In genomic region chr19:11268783-11269267, GRCh38 we compare ENCODE assay signal across 10 cellular contexts. TPM values are rescaled to one million over a fixed set of nuclear protein-coding genes. Genes with fewer than 3 reads are reported as not detected.
DNase-seq lines count a peak whose midpoint lies in the region; ATAC-seq, FAIRE-seq and TF ChIP-seq lines count a peak whose summit lies in the region.
"Had no signal": no experiment of that assay in that cellular context is flagged by ENCODE, and none has a peak within 500 bp of the region (broad histone marks: within the 10 kb centered on the region; RNA-seq: fewer than 3 reads in every experiment).

No MANE protein-coding gene starts in this region.

- no peak overlapping the region for H3K9ac ChIP-seq in H1 (replicated peaks in 1 of 4; ENCODE audit: extremely low read depth in 1 of 4, low read depth in 3 of 4, low read length in 3 of 4)

- intact Hi-C loops in uterus (cut with DNase I; ENCODE audit: low total_unique reads): no loop called here

- H3K79me2 ChIP-seq in H1 (ENCODE audit: control insufficient read depth in 1 of 2, insufficient read depth in 2 of 2, low read length in 2 of 2): no peaks in the 10 kb centered on the region

- H3K9me3 ChIP-seq in H1 (ENCODE audit: insufficient read depth in 2 of 2, low read depth in 1 of 2, low read length in 1 of 2) (no peaks in the 10 kb centered on the region), uterus (no peaks in the 10 kb centered on the region)

- H3K27ac ChIP-seq in H1 (ENCODE audit: low read depth, low read length): no peak overlapping the region
- H3K27ac ChIP-seq in uterus: peak overlapping the region; percentile 57 to 77
- H3K27ac ChIP-seq: 22Rv1 had no signal

- H3K36me3 ChIP-seq in H1 (ENCODE audit: control insufficient read depth in 2 of 4, insufficient read depth in 4 of 4, low read length in 3 of 4) (no peaks in the 10 kb centered on the region), uterus (no peaks in the 10 kb centered on the region)

- H4K5ac ChIP-seq in H1 (ENCODE audit: insufficient read length, low read depth, low read length): no peak overlapping the region

- no peak overlapping the region for H2BK120ac ChIP-seq in H1 (replicated peaks; ENCODE audit: low read depth, low read length)

- no peak overlapping the region for H4K91ac ChIP-seq in H1 (replicated peaks; ENCODE audit: insufficient read length, low read length)

- 88% methylated on average over 10 of the region's 10 CpGs; no CpG with 5 or more reads in 1 of the 2 experiments for WGBS in H1 (ENCODE audit: extremely low coverage in 1 of 2, insufficient coverage in 1 of 2, insufficient read length in 1 of 2, insufficient replicate concordance in 2 of 2, low coverage in 1 of 2, low lambda C conversion rate in 2 of 2, missing lambda C conversion rate in 1 of 2), 2 experiments

- no peak for TF ChIP-seq RAD21 in H1 (IDR thresholded peaks at IDR 0.05 in 1 of 2, conservative IDR thresholded peaks at IDR 0.05 in 1 of 2; ENCODE audit: low read depth in 2 of 2, low read length in 2 of 2)

- H2BK15ac ChIP-seq in H1 (ENCODE audit: low read length): no peak overlapping the region

- no peak overlapping the region for H3K4me3 ChIP-seq in H1 (ENCODE audit: extremely low read depth in 1 of 4, insufficient read depth in 2 of 4, low read depth in 3 of 4, low read length in 4 of 4)
- H3K4me3 ChIP-seq in uterus: no peak overlapping the region

- POLR2A ChIA-PET in H1 (lab: Charles Lee; ENCODE audit: partially characterized antibody): no interaction called here

- no peaks in the 10 kb centered on the region for H3K23me2 ChIP-seq in H1 (ENCODE audit: low read depth, low read length)

- H3K79me1 ChIP-seq in H1 (ENCODE audit: low read depth, low read length): no peaks in the 10 kb centered on the region

- H3K23ac ChIP-seq in H1 (ENCODE audit: insufficient read length): no peak overlapping the region

- H3K56ac ChIP-seq in H1 (replicated peaks; ENCODE audit: insufficient read length, low read depth, low read length): no peak overlapping the region

- TF ChIP-seq POLR2A in H1 (IDR thresholded peaks at IDR 0.05; ENCODE audit: control extremely low read depth in 1 of 2, low read depth in 2 of 2, low read length in 2 of 2): no peak
- no peak for TF ChIP-seq POLR2A in uterus (IDR thresholded peaks at IDR 0.05)

- no peak overlapping the region for H4K8ac ChIP-seq in H1 (ENCODE audit: extremely low read depth, insufficient read depth, low read length)

- no peak for FAIRE-seq in H1 (lab: Jason Lieb, UNC)

- DNase-seq in DMS 273 (lab: John Stamatoyannopoulos, UW; ENCODE audit: unreplicated experiment): peak; percentile 67
- no peak for DNase-seq in DMS 273 treated with DMSO at 0.1 percent for 48 hours (lab: John Stamatoyannopoulos, UW)
- no peak for DNase-seq in H1 (ENCODE audit: low read depth in 1 of 2, low spot score in 2 of 2)
- DNase-seq in lung microvascular endothelial cell (ENCODE audit: low read depth in 2 of 2): peak; percentile 99 to 100
- peak; percentile 64 to 85 for DNase-seq in uterus
- no peak for DNase-seq in GF-D8 (lab: John Stamatoyannopoulos, UW)
- DNase-seq in kidney glomerular epithelial cell (lab: John Stamatoyannopoulos, UW): no peak
- DNase-seq: NCI-H1436 had no signal

- H4K20me1 ChIP-seq in H1 (replicated peaks in 1 of 2; ENCODE audit: control insufficient read depth in 1 of 2, insufficient read depth in 2 of 2, low read length in 2 of 2): no peaks in the 10 kb centered on the region

- H3K27me3 ChIP-seq in H1 (replicated peaks in 1 of 4; ENCODE audit: control insufficient read depth in 3 of 4, extremely low read depth in 1 of 4, insufficient read depth in 3 of 4, low read length in 3 of 4) (no peaks in the 10 kb centered on the region), uterus (no peaks in the 10 kb centered on the region)

- no peak overlapping the region for H2BK12ac ChIP-seq in H1 (ENCODE audit: low read depth, low read length)

- CTCF ChIA-PET in H1 (lab: Charles Lee; ENCODE audit: partially characterized antibody): interaction anchor here (0.7 kb wide), 1 partner anchor 25 kb away, joined by 4 read pairs; no protein-coding TSS in a partner anchor

- H2BK20ac ChIP-seq in H1 (ENCODE audit: low read length): no peak overlapping the region

- peaks cover 0 to 3% (median 0%) of the 10 kb centered on the region in 4 experiments; a peak in 3 of 7 replicates for H3K4me1 ChIP-seq in H1 (replicated peaks in 1 of 4; ENCODE audit: control insufficient read depth in 3 of 4, insufficient read depth in 4 of 4, low read length in 3 of 4)
- no peaks in the 10 kb centered on the region for H3K4me1 ChIP-seq in uterus

- ATAC-seq in GM18858 (IDR thresholded peaks at IDR 0.05; ENCODE audit: unreplicated experiment): no peak

- no peak overlapping the region for H3K4me2 ChIP-seq in H1 (ENCODE audit: insufficient read depth in 1 of 2, low read depth in 2 of 2, low read length in 2 of 2)

- H3K14ac ChIP-seq in H1 (ENCODE audit: insufficient read length): no peak overlapping the region

- TF ChIP-seq CTCF in H1 (IDR thresholded peaks at IDR 0.05; ENCODE audit: control extremely low read depth in 1 of 3, insufficient read depth in 1 of 3, low read depth in 1 of 3, low read length in 3 of 3): no peak
- no peak for TF ChIP-seq CTCF in uterus (IDR thresholded peaks at IDR 0.05)

- H3K4ac ChIP-seq in H1 (replicated peaks; ENCODE audit: insufficient read length, low read depth, low read length): peak overlapping the region; percentile 53

- no peak overlapping the region for H2BK5ac ChIP-seq in H1 (ENCODE audit: low read depth, low read length)

- no peak overlapping the region for H2AFZ ChIP-seq in H1 (ENCODE audit: low read length)

- H3K18ac ChIP-seq in H1 (ENCODE audit: extremely low read depth, low read length): no peak overlapping the region

- no peak for TF ChIP-seq EP300 in H1 (IDR thresholded peaks at IDR 0.05; ENCODE audit: borderline replicate concordance in 1 of 2, low read depth in 2 of 2, low read length in 2 of 2)

- no peak overlapping the region for H2AK5ac ChIP-seq in H1 (ENCODE audit: low read depth, low read length)

TF ChIP-seq in H1, 55 proteins besides CTCF, POLR2A, EP300 and RAD21:
- TF ChIP-seq MAFK (IDR thresholded peaks at IDR 0.05; ENCODE audit: low read depth, low read length): no peak
- no peak for TF ChIP-seq GTF2F1 (IDR thresholded peaks at IDR 0.05; ENCODE audit: borderline replicate concordance, low read depth, low read length)
- TF ChIP-seq KDM1A (IDR thresholded peaks at IDR 0.05; ENCODE audit: borderline replicate concordance, low read length): peak; percentile 43; the same call in 1 of the 2 replicates
- TF ChIP-seq GABPA (IDR thresholded peaks at IDR 0.05; ENCODE audit: borderline replicate concordance, insufficient read depth, low read length): no peak

RNA-seq across cellular contexts. Expression of gene DOCK6, which starts 6.5 kb away (rescaled TPM):
- 44.1 and 54.7 TPM in 2 replicates for total RNA-seq in H1 (2021; fragmentation: NEBNext Ultra II Directional; extraction: Animal tissue kit (Norgen Biotek cat#: 25700))
- polyA plus RNA-seq in H1 (2011; rRNA removed): 25.5 and 48.4 TPM in 2 replicates
- polyA plus RNA-seq in H1 (2011; cell fraction: cytosol; rRNA removed): 22.9 TPM
- polyA plus RNA-seq in H1 (2011; cell fraction: nucleus; rRNA removed): 158 TPM
- polyA plus RNA-seq in H1 (2012, experiment 1 of 2): 35.9 to 53.2 TPM (median 46.3 TPM) in 4 replicates
- polyA plus RNA-seq in H1 (2012, experiment 2 of 2): 26.9 TPM
- polyA plus RNA-seq in H1 (2013, experiment 1 of 2): 23.1 TPM
- polyA plus RNA-seq in H1 (2013, experiment 2 of 2): 22.6 TPM
- polyA minus RNA-seq in H1 (2011; rRNA and poly(A)+ RNA removed): 18.2 and 21.0 TPM in 2 replicates
- polyA minus RNA-seq in H1 (2011; cell fraction: cytosol; rRNA and poly(A)+ RNA removed): 30.6 TPM
- 42.2 TPM for polyA minus RNA-seq in H1 (2011; cell fraction: nucleus; rRNA and poly(A)+ RNA removed)
- 46.0 and 46.4 TPM in 2 replicates for total RNA-seq in lung microvascular endothelial cell
- 10 to 100 TPM; 13.5 to 89.4 (median 38.6) TPM for total RNA-seq in uterus

RNA-seq across cellular contexts. Expression of gene TSPAN16, which starts 27.1 kb away (rescaled TPM):
- total RNA-seq in H1 (2021; fragmentation: NEBNext Ultra II Directional; extraction: Animal tissue kit (Norgen Biotek cat#: 25700)): not detected in 2 replicates
- not detected in 2 replicates for polyA plus RNA-seq in H1 (2011; rRNA removed)
- not detected for polyA plus RNA-seq in H1 (2011; cell fraction: cytosol; rRNA removed)
- not detected for polyA plus RNA-seq in H1 (2011; cell fraction: nucleus; rRNA removed)
- not detected in 4 replicates for polyA plus RNA-seq in H1 (2012, experiment 1 of 2)
- polyA plus RNA-seq in H1 (2012, experiment 2 of 2): not detected
- not detected for polyA plus RNA-seq in H1 (2013, experiment 1 of 2)
- polyA plus RNA-seq in H1 (2013, experiment 2 of 2): not detected
- not detected in 2 replicates for polyA minus RNA-seq in H1 (2011; rRNA and poly(A)+ RNA removed)
- not detected for polyA minus RNA-seq in H1 (2011; cell fraction: cytosol; rRNA and poly(A)+ RNA removed)
- polyA minus RNA-seq in H1 (2011; cell fraction: nucleus; rRNA and poly(A)+ RNA removed): not detected
- total RNA-seq in lung microvascular endothelial cell: not detected in 2 replicates
- total RNA-seq in uterus: not detected

RNA-seq across cellular contexts. Expression of gene ANGPTL8, which starts 29.4 kb away (rescaled TPM):
- not detected in 2 replicates for total RNA-seq in H1 (2021; fragmentation: NEBNext Ultra II Directional; extraction: Animal tissue kit (Norgen Biotek cat#: 25700))
- not detected in 2 replicates for polyA plus RNA-seq in H1 (2011; rRNA removed)
- not detected for polyA plus RNA-seq in H1 (2011; cell fraction: cytosol; rRNA removed)
- not detected for polyA plus RNA-seq in H1 (2011; cell fraction: nucleus; rRNA removed)
- not detected in 4 replicates for polyA plus RNA-seq in H1 (2012, experiment 1 of 2)
- not detected for polyA plus RNA-seq in H1 (2012, experiment 2 of 2)
- not detected for polyA plus RNA-seq in H1 (2013, experiment 1 of 2)
- polyA plus RNA-seq in H1 (2013, experiment 2 of 2): not detected
- not detected in 2 replicates for polyA minus RNA-seq in H1 (2011; rRNA and poly(A)+ RNA removed)
- polyA minus RNA-seq in H1 (2011; cell fraction: cytosol; rRNA and poly(A)+ RNA removed): not detected
- not detected for polyA minus RNA-seq in H1 (2011; cell fraction: nucleus; rRNA and poly(A)+ RNA removed)
- total RNA-seq in lung microvascular endothelial cell (not detected in 2 replicates), uterus (1 to 10 TPM in 1 of 4 donors, not detected in 3; 3.0 TPM)

Comparison
In these comparisons a context has a peak if more than half of its experiments do, and no peak if none do; other contexts are left out.
1. DNase-seq: peak in DMS 273 (single experiment), lung microvascular endothelial cell (2 of 2) and uterus (2 of 2); none in DMS 273 treated with DMSO at 0.1 percent for 48 hours (single experiment), H1 (0 of 2), GF-D8 (single experiment) and kidney glomerular epithelial cell (single experiment).